Comparison of ENCODE assay signal across 13 cellular contexts in genomic region chr6:166514196-166514595, GRCh38.
DNase-seq lines count a peak whose midpoint lies in the region; ATAC-seq and TF ChIP-seq lines count a peak whose summit lies in the region.
"Had no signal": no experiment of that assay in that cellular context is flagged by ENCODE, and none has a peak within 500 bp of the region (broad histone marks: within the 10 kb centered on the region; RNA-seq: fewer than 3 reads in every experiment).

No MANE protein-coding gene starts in this region.

- no peak overlapping the region for H3K27ac Mint-ChIP-seq in osteocyte (ENCODE audit: unreplicated experiment)
- H3K27ac Mint-ChIP-seq in CD4-positive, alpha-beta T cell = no peak overlapping the region

- TF ChIP-seq CTCF in GM06990 (IDR thresholded peaks at IDR 0.05; ENCODE audit: insufficient read depth, low read length, poor library complexity, severe bottlenecking) (peak; percentile 22), RWPE1 (conservative IDR thresholded peaks at IDR 0.05; ENCODE audit: low read depth) (no peak), osteocyte (IDR thresholded peaks at IDR 0.05) (peak; percentile 14)
- TF ChIP-seq CTCF in CD4-positive, alpha-beta T cell (IDR thresholded peaks at IDR 0.05) = no peak

- no peak for DNase-seq in GM06990 (ENCODE audit: extremely low read depth, insufficient read length)
- DNase-seq in RWPE1 (ENCODE audit: low spot score) = no peak
- DNase-seq in glomerular visceral epithelial cell (ENCODE audit: extremely low spot score) = peak; percentile 25
- DNase-seq in osteocyte (ENCODE audit: extremely low spot score, unreplicated experiment) = no peak
- DNase-seq in NCI-H146 (lab: John Stamatoyannopoulos, UW) = no peak
- DNase-seq in CD4-positive, alpha-beta T cell = no peak
- DNase-seq: Caco-2, foreskin melanocyte, NCI-H2081 had no signal

- H3K9me3 ChIP-seq in CD4-positive, alpha-beta T cell (ENCODE audit: control insufficient read depth, low read length) = peaks cover 3% of the 10 kb centered on the region
- H3K9me3 ChIP-seq: Caco-2 had no signal

- intact Hi-C loops in CD4-positive, alpha-beta T cell (cut with DNase I, micrococcal nuclease) = loop anchor here (5.0 to 10.0 kb wide), 3 partner anchors 202 to 239 kb away; no protein-coding TSS in a partner anchor

- H3K36me3 Mint-ChIP-seq in osteocyte (ENCODE audit: unreplicated experiment) = peaks cover 45% of the 10 kb centered on the region
- peaks cover 13% of the 10 kb centered on the region for H3K36me3 Mint-ChIP-seq in CD4-positive, alpha-beta T cell (ENCODE audit: low read depth)

- no peaks in the 10 kb centered on the region for H3K27me3 Mint-ChIP-seq in osteocyte (ENCODE audit: unreplicated experiment)
- no peaks in the 10 kb centered on the region for H3K27me3 Mint-ChIP-seq in CD4-positive, alpha-beta T cell

- H3K4me3 ChIP-seq in GM06990 (replicated peaks; ENCODE audit: low read depth, low read length) = no peak overlapping the region
- H3K4me3 ChIP-seq: K562, skin epidermis had no signal

- H3K4me1 Mint-ChIP-seq in osteocyte (ENCODE audit: unreplicated experiment) = peaks cover 24% of the 10 kb centered on the region
- H3K4me1 Mint-ChIP-seq in CD4-positive, alpha-beta T cell (ENCODE audit: low read depth) = peaks cover 8% of the 10 kb centered on the region

- POLR2A ChIA-PET in RWPE1 (lab: Yijun Ruan, JAX; ENCODE audit: low non-redundant PET) = no interaction called here
- POLR2A ChIA-PET in CD4-positive, alpha-beta T cell (lab: Charles Lee) = no interaction called here

- ATAC-seq in HG02571 (IDR thresholded peaks at IDR 0.05; ENCODE audit: unreplicated experiment) (no peak), HG02763 (IDR thresholded peaks at IDR 0.05; ENCODE audit: unreplicated experiment) (no peak)
- ATAC-seq in CD4-positive, alpha-beta T cell (ENCODE audit: poor library complexity) = no peak
- ATAC-seq: K562 had no signal

- H3K9me3 Mint-ChIP-seq in osteocyte (ENCODE audit: unreplicated experiment) = no peaks in the 10 kb centered on the region
- no peaks in the 10 kb centered on the region for H3K9me3 Mint-ChIP-seq in CD4-positive, alpha-beta T cell

- H3K27me3 ChIP-seq in GM06990 (replicated peaks; ENCODE audit: control insufficient read depth, insufficient read depth, low read length) = no peaks in the 10 kb centered on the region
- no peaks in the 10 kb centered on the region for H3K27me3 ChIP-seq in CD4-positive, alpha-beta T cell (ENCODE audit: control insufficient read depth, insufficient read depth, low read length)

- peak overlapping the region; percentile 42 for H3K27ac ChIP-seq in RWPE1
- H3K27ac ChIP-seq in CD4-positive, alpha-beta T cell (ENCODE audit: low read depth, low read length) = no peak overlapping the region
- H3K27ac ChIP-seq: skin epidermis had no signal

- H3K36me3 ChIP-seq in GM06990 (ENCODE audit: control insufficient read depth, insufficient read depth, low read length) = no peaks in the 10 kb centered on the region

- no peak overlapping the region for H3K4me3 Mint-ChIP-seq in osteocyte (ENCODE audit: unreplicated experiment)
- H3K4me3 Mint-ChIP-seq in CD4-positive, alpha-beta T cell = no peak overlapping the region

- CTCF ChIA-PET in RWPE1 (lab: Yijun Ruan, JAX) = interaction anchor here (0.6 kb wide), 1 partner anchor 679 kb away, joined by 3 read pairs; no protein-coding TSS in a partner anchor
- CTCF ChIA-PET in CD4-positive, alpha-beta T cell (lab: Charles Lee) = no interaction called here

Comparison
In these comparisons a context has a peak if more than half of its experiments do, and no peak if none do; other contexts are left out.
1. CTCF ChIP-seq: peak in GM06990 (single experiment) and osteocyte (single experiment); none in RWPE1 (single experiment) and CD4-positive, alpha-beta T cell (single experiment).